Comparison of ENCODE assay signal across 8 cellular contexts in the genomic region with DNA sequence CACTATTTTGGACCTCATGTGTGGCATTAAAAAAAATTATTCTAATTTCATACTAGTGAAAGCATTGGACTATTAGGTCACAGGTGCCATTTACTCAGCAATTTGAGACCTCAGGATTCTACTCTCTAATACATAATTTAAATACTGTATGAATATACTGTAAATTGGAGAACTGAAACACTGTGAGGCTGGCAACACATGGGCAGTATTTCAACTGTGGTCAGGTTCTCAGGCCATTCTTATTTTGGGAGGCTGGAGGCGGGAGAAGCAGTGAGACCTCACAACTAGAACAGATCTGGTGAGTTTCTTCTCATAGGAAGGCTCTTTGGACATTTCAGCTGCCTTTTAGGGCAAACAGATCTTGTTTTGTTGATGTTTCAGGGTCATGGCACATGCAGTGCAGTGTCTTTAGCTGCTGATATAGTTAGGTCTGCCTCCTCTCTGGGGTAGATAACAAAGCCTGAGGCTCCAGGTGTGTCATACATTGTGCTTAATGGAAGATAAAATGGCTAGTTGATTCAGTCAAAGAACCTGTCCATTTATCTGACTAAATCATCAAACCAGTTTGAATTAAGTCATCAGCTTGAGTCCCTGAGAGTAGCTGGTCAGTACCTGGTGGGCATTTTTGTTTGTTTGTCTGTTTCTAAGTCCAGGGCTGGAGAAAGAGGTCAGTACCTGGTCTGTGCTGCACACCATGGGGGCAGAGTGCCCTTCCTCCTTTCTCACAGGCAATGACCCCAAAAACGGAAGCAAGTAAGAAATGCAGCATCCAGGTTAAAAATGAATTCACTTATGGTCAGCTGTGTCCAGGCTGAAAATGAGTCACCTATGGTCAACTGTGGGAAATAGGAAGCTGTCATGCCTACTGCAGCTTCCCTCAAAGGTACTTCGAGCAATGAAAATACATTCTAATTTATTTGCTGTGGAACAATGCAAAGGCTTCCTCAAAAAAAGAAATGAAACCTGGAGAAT.
DNase-seq lines count a peak whose midpoint lies in the region; ATAC-seq and TF ChIP-seq lines count a peak whose summit lies in the region.

No MANE protein-coding gene starts in this region.

- intact Hi-C loops in CD8-positive, alpha-beta T cell (cut with DNase I, micrococcal nuclease) = no loop called here

- H3K4me1 Mint-ChIP-seq in mesothelial cell of epicardium = peaks cover 34% of the 10 kb centered on the region
- H3K4me1 Mint-ChIP-seq in CD8-positive, alpha-beta T cell (ENCODE audit: low read depth) = peaks cover 14% of the 10 kb centered on the region
- peaks cover 7 to 24% (median 13%) of the 10 kb centered on the region in 4 donors for H3K4me1 Mint-ChIP-seq in naive thymus-derived CD8-positive, alpha-beta T cell

- POLR2A ChIA-PET in CD8-positive, alpha-beta T cell (lab: Charles Lee) = no interaction called here
- POLR2A ChIA-PET in naive thymus-derived CD8-positive, alpha-beta T cell (lab: Charles Lee) = no interaction called here

- TF ChIP-seq CTCF in mesothelial cell of epicardium (IDR thresholded peaks at IDR 0.05; ENCODE audit: unreplicated experiment) = no peak
- no peak for TF ChIP-seq CTCF in CD8-positive, alpha-beta T cell (IDR thresholded peaks at IDR 0.05)
- TF ChIP-seq CTCF in omental fat pad (IDR thresholded peaks at IDR 0.05) = no peak

- CTCF ChIA-PET in CD8-positive, alpha-beta T cell (lab: Charles Lee) = interaction anchor here (0.9 kb wide), 1 partner anchor 55 kb away, joined by 3 read pairs; no protein-coding TSS in a partner anchor

- no peaks in the 10 kb centered on the region for H3K36me3 Mint-ChIP-seq in mesothelial cell of epicardium
- peaks cover 24% of the 10 kb centered on the region for H3K36me3 Mint-ChIP-seq in CD8-positive, alpha-beta T cell
- peaks cover 10 to 29% (median 22%) of the 10 kb centered on the region in 3 donors for H3K36me3 Mint-ChIP-seq in naive thymus-derived CD8-positive, alpha-beta T cell

- no peaks in the 10 kb centered on the region for H3K36me3 ChIP-seq in CD8-positive, alpha-beta T cell (ENCODE audit: insufficient read depth, low read length)
- H3K36me3 ChIP-seq in MG63 = no peaks in the 10 kb centered on the region

- peak; percentile 66 to 88 for DNase-seq in NOMO-1 (lab: John Stamatoyannopoulos, UW; ENCODE audit: unreplicated experiment in 2 of 2)
- no peak for DNase-seq in mesothelial cell of epicardium (ENCODE audit: low spot score in 2 of 2, unreplicated experiment in 2 of 2)
- DNase-seq in CD8-positive, alpha-beta T cell = no peak
- no peak for DNase-seq in MG63
- DNase-seq in omental fat pad (ENCODE audit: low spot score) = no peak
- DNase-seq in naive thymus-derived CD8-positive, alpha-beta T cell = no peak

- H3K9me3 ChIP-seq in CD8-positive, alpha-beta T cell (ENCODE audit: low read length) = no peaks in the 10 kb centered on the region
- H3K9me3 ChIP-seq in MG63 = no peaks in the 10 kb centered on the region

- no peaks in the 10 kb centered on the region for H3K9me3 Mint-ChIP-seq in mesothelial cell of epicardium
- no peaks in the 10 kb centered on the region for H3K9me3 Mint-ChIP-seq in CD8-positive, alpha-beta T cell
- H3K9me3 Mint-ChIP-seq in naive thymus-derived CD8-positive, alpha-beta T cell = no peaks in the 10 kb centered on the region

- H3K27ac Mint-ChIP-seq in mesothelial cell of epicardium = peak overlapping the region; percentile 92
- no peak overlapping the region for H3K27ac Mint-ChIP-seq in CD8-positive, alpha-beta T cell
- H3K27ac Mint-ChIP-seq in naive thymus-derived CD8-positive, alpha-beta T cell = peak overlapping the region in 2 of 10 donors; percentile 56 to 63

- peak; percentile 81 for ATAC-seq in GM18873 (IDR thresholded peaks at IDR 0.05; ENCODE audit: low FRiP score, unreplicated experiment)
- ATAC-seq in HG02763 (IDR thresholded peaks at IDR 0.05; ENCODE audit: unreplicated experiment) = peak; percentile 87
- ATAC-seq in CD8-positive, alpha-beta T cell = no peak
- ATAC-seq in omental fat pad (ENCODE audit: low FRiP score) = no peak
- ATAC-seq in naive thymus-derived CD8-positive, alpha-beta T cell = no peak

- H3K27me3 ChIP-seq in CD8-positive, alpha-beta T cell (ENCODE audit: insufficient read depth, low read length) = no peaks in the 10 kb centered on the region
- H3K27me3 ChIP-seq in MG63 = no peaks in the 10 kb centered on the region

- H3K27me3 Mint-ChIP-seq in mesothelial cell of epicardium (ENCODE audit: low read depth) = no peaks in the 10 kb centered on the region
- H3K27me3 Mint-ChIP-seq in CD8-positive, alpha-beta T cell (ENCODE audit: low read depth) = no peaks in the 10 kb centered on the region
- H3K27me3 Mint-ChIP-seq in naive thymus-derived CD8-positive, alpha-beta T cell = no peaks in the 10 kb centered on the region

- H3K4me1 ChIP-seq in CD8-positive, alpha-beta T cell (ENCODE audit: insufficient read depth, low read length) = no peaks in the 10 kb centered on the region

- H3K4me3 ChIP-seq in CD8-positive, alpha-beta T cell (ENCODE audit: low read depth, low read length) = no peak overlapping the region
- no peak overlapping the region for H3K4me3 ChIP-seq in MG63

- no peak overlapping the region for H3K27ac ChIP-seq in CD8-positive, alpha-beta T cell (ENCODE audit: low read depth, low read length)

- no peak overlapping the region for H3K4me3 Mint-ChIP-seq in mesothelial cell of epicardium
- H3K4me3 Mint-ChIP-seq in CD8-positive, alpha-beta T cell = no peak overlapping the region
- H3K4me3 Mint-ChIP-seq in naive thymus-derived CD8-positive, alpha-beta T cell = no peak overlapping the region

Comparison
In these comparisons a context has a peak if more than half of its experiments do, and no peak if none do; other contexts are left out.
1. ATAC-seq: peak in GM18873 (single experiment) and HG02763 (single experiment); none in CD8-positive, alpha-beta T cell (single experiment), omental fat pad (single experiment) and naive thymus-derived CD8-positive, alpha-beta T cell (0 of 2).
2. DNase-seq: peak in NOMO-1 (2 of 2); none in mesothelial cell of epicardium (0 of 2), CD8-positive, alpha-beta T cell (0 of 7), MG63 (single experiment), omental fat pad (single experiment) and naive thymus-derived CD8-positive, alpha-beta T cell (0 of 10).